Comparison of ENCODE assay signal across 1 cellular context in genomic region chr5:125295405-125295872, GRCh38.
A peak's percentile ranks its signal among the peaks of the same experiment; 100 is the strongest.
TF ChIP-seq lines count a peak whose summit lies in the region.

No MANE protein-coding gene starts in this region.

TF ChIP-seq in HepG2, 621 proteins besides CTCF, POLR2A, EP300 and RAD21 (continued from another document):
- TF ChIP-seq ZNF749 (CRISPR knock-in tag; IDR thresholded peaks at IDR 0.05; ENCODE audit: borderline replicate concordance) (no peak), GABPB1 (CRISPR knock-in tag; IDR thresholded peaks at IDR 0.05) (no peak)
- TF ChIP-seq, protein P1, sequence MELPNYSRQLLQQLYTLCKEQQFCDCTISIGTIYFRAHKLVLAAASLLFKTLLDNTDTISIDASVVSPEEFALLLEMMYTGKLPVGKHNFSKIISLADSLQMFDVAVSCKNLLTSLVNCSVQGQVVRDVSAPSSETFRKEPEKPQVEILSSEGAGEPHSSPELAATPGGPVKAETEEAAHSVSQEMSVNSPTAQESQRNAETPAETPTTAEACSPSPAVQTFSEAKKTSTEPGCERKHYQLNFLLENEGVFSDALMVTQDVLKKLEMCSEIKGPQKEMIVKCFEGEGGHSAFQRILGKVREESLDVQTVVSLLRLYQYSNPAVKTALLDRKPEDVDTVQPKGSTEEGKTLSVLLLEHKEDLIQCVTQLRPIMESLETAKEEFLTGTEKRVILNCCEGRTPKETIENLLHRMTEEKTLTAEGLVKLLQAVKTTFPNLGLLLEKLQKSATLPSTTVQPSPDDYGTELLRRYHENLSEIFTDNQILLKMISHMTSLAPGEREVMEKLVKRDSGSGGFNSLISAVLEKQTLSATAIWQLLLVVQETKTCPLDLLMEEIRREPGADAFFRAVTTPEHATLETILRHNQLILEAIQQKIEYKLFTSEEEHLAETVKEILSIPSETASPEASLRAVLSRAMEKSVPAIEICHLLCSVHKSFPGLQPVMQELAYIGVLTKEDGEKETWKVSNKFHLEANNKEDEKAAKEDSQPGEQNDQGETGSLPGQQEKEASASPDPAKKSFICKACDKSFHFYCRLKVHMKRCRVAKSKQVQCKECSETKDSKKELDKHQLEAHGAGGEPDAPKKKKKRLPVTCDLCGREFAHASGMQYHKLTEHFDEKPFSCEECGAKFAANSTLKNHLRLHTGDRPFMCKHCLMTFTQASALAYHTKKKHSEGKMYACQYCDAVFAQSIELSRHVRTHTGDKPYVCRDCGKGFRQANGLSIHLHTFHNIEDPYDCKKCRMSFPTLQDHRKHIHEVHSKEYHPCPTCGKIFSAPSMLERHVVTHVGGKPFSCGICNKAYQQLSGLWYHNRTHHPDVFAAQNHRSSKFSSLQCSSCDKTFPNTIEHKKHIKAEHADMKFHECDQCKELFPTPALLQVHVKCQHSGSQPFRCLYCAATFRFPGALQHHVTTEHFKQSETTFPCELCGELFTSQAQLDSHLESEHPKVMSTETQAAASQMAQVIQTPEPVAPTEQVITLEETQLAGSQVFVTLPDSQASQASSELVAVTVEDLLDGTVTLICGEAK (IDR thresholded peaks at IDR 0.05): peak; percentile 82
- TF ChIP-seq, protein P1 (CRISPR knock-in tag; IDR thresholded peaks at IDR 0.05): no peak
- TF ChIP-seq, protein P2, sequence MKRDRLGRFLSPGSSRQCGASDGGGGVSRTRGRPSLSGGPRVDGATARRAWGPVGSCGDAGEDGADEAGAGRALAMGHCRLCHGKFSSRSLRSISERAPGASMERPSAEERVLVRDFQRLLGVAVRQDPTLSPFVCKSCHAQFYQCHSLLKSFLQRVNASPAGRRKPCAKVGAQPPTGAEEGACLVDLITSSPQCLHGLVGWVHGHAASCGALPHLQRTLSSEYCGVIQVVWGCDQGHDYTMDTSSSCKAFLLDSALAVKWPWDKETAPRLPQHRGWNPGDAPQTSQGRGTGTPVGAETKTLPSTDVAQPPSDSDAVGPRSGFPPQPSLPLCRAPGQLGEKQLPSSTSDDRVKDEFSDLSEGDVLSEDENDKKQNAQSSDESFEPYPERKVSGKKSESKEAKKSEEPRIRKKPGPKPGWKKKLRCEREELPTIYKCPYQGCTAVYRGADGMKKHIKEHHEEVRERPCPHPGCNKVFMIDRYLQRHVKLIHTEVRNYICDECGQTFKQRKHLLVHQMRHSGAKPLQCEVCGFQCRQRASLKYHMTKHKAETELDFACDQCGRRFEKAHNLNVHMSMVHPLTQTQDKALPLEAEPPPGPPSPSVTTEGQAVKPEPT (CRISPR knock-in tag; IDR thresholded peaks at IDR 0.05; ENCODE audit: low read depth): no peak
